In the genomic region with DNA sequence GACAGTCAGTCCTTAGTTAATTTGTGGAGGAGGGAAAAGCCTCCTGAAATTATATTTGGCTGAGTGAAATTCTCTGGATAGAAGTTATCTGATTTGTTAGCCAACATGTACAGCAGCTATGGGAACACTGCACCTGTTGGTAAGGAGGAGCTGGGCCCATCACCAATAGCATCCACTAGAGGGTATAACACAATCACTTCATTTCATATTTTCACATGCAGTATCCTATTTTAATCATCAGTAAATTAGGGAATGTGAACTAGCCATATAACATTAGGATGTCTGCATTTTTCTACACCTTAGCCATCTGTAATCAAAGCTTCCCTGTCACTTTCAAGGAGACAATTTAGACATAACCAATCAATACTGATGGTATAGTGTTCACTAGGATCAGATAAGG, we compare ENCODE assay signal across 18 cellular contexts.
A peak's percentile ranks its signal among the peaks of the same experiment; 100 is the strongest.
DNase-seq lines count a peak whose midpoint lies in the region; ATAC-seq, FAIRE-seq and TF ChIP-seq lines count a peak whose summit lies in the region.
"Had no signal": no experiment of that assay in that cellular context is flagged by ENCODE, and none has a peak within 500 bp of the region (broad histone marks: within the 10 kb centered on the region; RNA-seq: fewer than 3 reads in every experiment).

No MANE protein-coding gene starts in this region.

- no peak overlapping the region for H3K4me3 ChIP-seq in fibroblast of villous mesenchyme (ENCODE audit: low read depth, low read length)
- no peak overlapping the region for H3K4me3 ChIP-seq in small intestine (ENCODE audit: low read depth in 1 of 2, low read length in 2 of 2)

- H3K36me3 Mint-ChIP-seq in HFFc6 (ENCODE audit: low read depth): no peaks in the 10 kb centered on the region

- H3K4me3 Mint-ChIP-seq in HFFc6: no peak overlapping the region
- H3K4me3 Mint-ChIP-seq: activated B cell treated with CpG ODN at 0.5 μM for 24 hours; activated T-cell treated with anti-CD3 and anti-CD28 coated beads, Interleukin-2, amount 50 U/mL, for 4 hours; stimulated activated naive CD8-positive, alpha-beta T cell treated with anti-CD3 and anti-CD28 coated beads, Interleukin-15, amount 100 ng/mL, for 72 hours had no signal

- FAIRE-seq in small intestine (lab: Jason Lieb, UNC): no peak
- FAIRE-seq: G401.6 had no signal

- peak; percentile 70 for TF ChIP-seq CTCF in HFFc6 (IDR thresholded peaks at IDR 0.05)
- TF ChIP-seq CTCF in fibroblast of villous mesenchyme (IDR thresholded peaks at IDR 0.05; ENCODE audit: insufficient read depth, low read depth, low read length): peak; percentile 37

- H3K27me3 Mint-ChIP-seq in HFFc6 (ENCODE audit: insufficient read depth): no peaks in the 10 kb centered on the region
- H3K27me3 Mint-ChIP-seq: activated B cell treated with CpG ODN at 0.5 μM for 24 hours; naive thymus-derived CD4-positive, alpha-beta T cell; stimulated activated naive CD8-positive, alpha-beta T cell treated with anti-CD3 and anti-CD28 coated beads, Interleukin-15, amount 100 ng/mL, for 72 hours had no signal

- no peaks in the 10 kb centered on the region for H3K9me3 ChIP-seq in small intestine (ENCODE audit: control insufficient read depth, low read depth)

- ATAC-seq in SK-N-SH treated with all-trans-retinoic acid at 6 μM for 48 hours (peak; percentile 68), HG03565 (IDR thresholded peaks at IDR 0.05; ENCODE audit: unreplicated experiment) (no peak), GM19324 (IDR thresholded peaks at IDR 0.05; ENCODE audit: low FRiP score, unreplicated experiment) (no peak)
- ATAC-seq: activated T-cell treated with anti-CD3 and anti-CD28 coated beads, Interleukin-2, amount 50 U/mL, for 4 hours; left cardiac atrium; naive thymus-derived CD4-positive, alpha-beta T cell; stimulated activated naive CD8-positive, alpha-beta T cell treated with anti-CD3 and anti-CD28 coated beads, Interleukin-15, amount 100 ng/mL, for 72 hours had no signal

- H3K36me3 ChIP-seq in small intestine (ENCODE audit: control insufficient read depth in 2 of 2, insufficient read depth in 2 of 2, low read length in 2 of 2): no peaks in the 10 kb centered on the region

- H3K4me1 ChIP-seq in small intestine (ENCODE audit: control insufficient read depth in 2 of 2, insufficient read depth in 1 of 2, low read depth in 1 of 2, low read length in 1 of 2): no peaks in the 10 kb centered on the region

- H3K27ac Mint-ChIP-seq in HFFc6: no peak overlapping the region
- H3K27ac Mint-ChIP-seq: activated B cell treated with CpG ODN at 0.5 μM for 24 hours; naive thymus-derived CD4-positive, alpha-beta T cell; stimulated activated naive CD8-positive, alpha-beta T cell treated with anti-CD3 and anti-CD28 coated beads, Interleukin-15, amount 100 ng/mL, for 72 hours had no signal

- DNase-seq in AG08395 (ENCODE audit: low spot score) (peak; percentile 4), HFFc6 (no peak), fibroblast of villous mesenchyme (ENCODE audit: low read depth) (no peak), small intestine (no peak)
- DNase-seq in stimulated activated CD4-positive, alpha-beta T cell treated with anti-CD3 and anti-CD28 coated beads, Interleukin-12 subunit alpha, Interleukin-12 subunit beta, amount 100 ng/mL, for 4 hours: no peak
- DNase-seq: activated B cell treated with CpG ODN at 0.5 μM for 24 hours; activated T-cell treated with anti-CD3 and anti-CD28 coated beads, Interleukin-2, amount 50 U/mL, for 4 hours; anterior cingulate cortex; C1 segment of cervical spinal cord; effector CD4-positive, alpha-beta T cell; left cardiac atrium; naive thymus-derived CD4-positive, alpha-beta T cell; NCI-H1436; stimulated activated naive CD8-positive, alpha-beta T cell treated with anti-CD3 and anti-CD28 coated beads, Interleukin-15, amount 100 ng/mL, for 72 hours had no signal

- peaks cover 17% of the 10 kb centered on the region for H3K4me1 Mint-ChIP-seq in HFFc6 (ENCODE audit: low read depth)
- H3K4me1 Mint-ChIP-seq: activated B cell treated with CpG ODN at 0.5 μM for 24 hours; naive thymus-derived CD4-positive, alpha-beta T cell; stimulated activated naive CD8-positive, alpha-beta T cell treated with anti-CD3 and anti-CD28 coated beads, Interleukin-15, amount 100 ng/mL, for 72 hours had no signal

- H3K27ac ChIP-seq in small intestine (ENCODE audit: low read depth in 1 of 2, low read length in 1 of 2): no peak overlapping the region

- no peaks in the 10 kb centered on the region for H3K27me3 ChIP-seq in small intestine (ENCODE audit: control insufficient read depth in 2 of 2, insufficient read depth in 2 of 2, low read length in 2 of 2)

- no peaks in the 10 kb centered on the region for H3K9me3 Mint-ChIP-seq in HFFc6
- H3K9me3 Mint-ChIP-seq: activated B cell treated with CpG ODN at 0.5 μM for 24 hours had no signal

TF ChIP-seq in SK-N-SH treated with all-trans-retinoic acid at 6 μM for 48 hours, 23 proteins besides CTCF, POLR2A, EP300 and RAD21:
- TF ChIP-seq SNAI2 (CRISPR knock-in tag; IDR thresholded peaks at IDR 0.05) (no peak), ZC3H10 (CRISPR knock-in tag; IDR thresholded peaks at IDR 0.05) (no peak), BACH2 (CRISPR knock-in tag; IDR thresholded peaks at IDR 0.05; ENCODE audit: borderline replicate concordance) (no peak), ZNF8 (CRISPR knock-in tag; IDR thresholded peaks at IDR 0.05) (no peak), GLIS3 (CRISPR knock-in tag; IDR thresholded peaks at IDR 0.05) (no peak)
- TF ChIP-seq, protein P1, sequence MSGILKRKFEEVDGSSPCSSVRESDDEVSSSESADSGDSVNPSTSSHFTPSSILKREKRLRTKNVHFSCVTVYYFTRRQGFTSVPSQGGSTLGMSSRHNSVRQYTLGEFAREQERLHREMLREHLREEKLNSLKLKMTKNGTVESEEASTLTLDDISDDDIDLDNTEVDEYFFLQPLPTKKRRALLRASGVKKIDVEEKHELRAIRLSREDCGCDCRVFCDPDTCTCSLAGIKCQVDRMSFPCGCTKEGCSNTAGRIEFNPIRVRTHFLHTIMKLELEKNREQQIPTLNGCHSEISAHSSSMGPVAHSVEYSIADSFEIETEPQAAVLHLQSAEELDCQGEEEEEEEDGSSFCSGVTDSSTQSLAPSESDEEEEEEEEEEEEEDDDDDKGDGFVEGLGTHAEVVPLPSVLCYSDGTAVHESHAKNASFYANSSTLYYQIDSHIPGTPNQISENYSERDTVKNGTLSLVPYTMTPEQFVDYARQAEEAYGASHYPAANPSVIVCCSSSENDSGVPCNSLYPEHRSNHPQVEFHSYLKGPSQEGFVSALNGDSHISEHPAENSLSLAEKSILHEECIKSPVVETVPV (CRISPR knock-in tag; IDR thresholded peaks at IDR 0.05): no peak
